7 cellular contexts compared by ENCODE assay signal in genomic region chr6:16130932-16131387, GRCh38. TPM values are rescaled to one million over a fixed set of nuclear protein-coding genes. Genes with fewer than 3 reads are reported as not detected.
DNase-seq lines count a peak whose midpoint lies in the region; ATAC-seq, FAIRE-seq and TF ChIP-seq lines count a peak whose summit lies in the region.

No MANE protein-coding gene starts in this region.

- peaks cover 16 to 41% (median 29%) of the 10 kb centered on the region in 3 donors for H3K27me3 Mint-ChIP-seq in immature natural killer cell (ENCODE audit: low read depth in 3 of 3)

- H3K27ac Mint-ChIP-seq in immature natural killer cell = peak overlapping the region; percentile 91 to 97 (median 96)

- peak overlapping the region; percentile 96 to 99 (median 99) for H3K4me3 Mint-ChIP-seq in immature natural killer cell

- DNase-seq in GDM1 (lab: John Stamatoyannopoulos, UW) (peak; percentile 64), RKO (ENCODE audit: low spot score) (peak; percentile 94), bronchial epithelial cell (ENCODE audit: low read depth) (peak; percentile 69), immature natural killer cell (peak; percentile 72 to 80 (median 80)), smooth muscle cell of the brain vasculature (ENCODE audit: low read depth, low spot score) (peak; percentile 44)

- no peak overlapping the region for H3K4me3 ChIP-seq in bronchial epithelial cell (ENCODE audit: low read depth, low read length)

- H3K4me1 Mint-ChIP-seq in immature natural killer cell = peaks cover 60 to 70% of the 10 kb centered on the region in 2 donors

- no peaks in the 10 kb centered on the region for H3K27me3 ChIP-seq in bronchial epithelial cell (ENCODE audit: control insufficient read depth, insufficient read depth, low read length)

- no peak for FAIRE-seq in bronchial epithelial cell (lab: Jason Lieb, UNC)

- H3K36me3 ChIP-seq in bronchial epithelial cell (ENCODE audit: control insufficient read depth, insufficient read depth, low read length) = no peaks in the 10 kb centered on the region

- no peak for TF ChIP-seq CTCF in bronchial epithelial cell (IDR thresholded peaks at IDR 0.05; ENCODE audit: insufficient read depth, low read length, severe bottlenecking)

- ATAC-seq in GM19452 (IDR thresholded peaks at IDR 0.05; ENCODE audit: unreplicated experiment) = peak; percentile 61
- ATAC-seq in HG03460 (IDR thresholded peaks at IDR 0.05; ENCODE audit: unreplicated experiment) = peak; percentile 59

- peaks cover 5 to 26% (median 21%) of the 10 kb centered on the region in 3 donors for H3K36me3 Mint-ChIP-seq in immature natural killer cell

- no peaks in the 10 kb centered on the region for H3K9me3 Mint-ChIP-seq in immature natural killer cell

RNA-seq across cellular contexts. Expression of gene MYLIP, which starts 2.1 kb away (rescaled TPM):
- total RNA-seq in bronchial epithelial cell = 8.2 and 9.7 TPM in 2 replicates
- 100 to 1,000 TPM in 1 of 3 donors, 10 to 100 TPM in 2; 72.0 to 142 (median 99.0) TPM for polyA plus RNA-seq in immature natural killer cell

Comparison
In these comparisons a context has a peak if more than half of its experiments do, and no peak if none do; other contexts are left out.
1. DNase-seq: peak in every context shown above with its lines; median percentile 94 in RKO; 80 in immature natural killer cell; 69 in bronchial epithelial cell; 64 in GDM1; 44 in smooth muscle cell of the brain vasculature.